Comparison of ENCODE assay signal across 21 cellular contexts in the genomic region with DNA sequence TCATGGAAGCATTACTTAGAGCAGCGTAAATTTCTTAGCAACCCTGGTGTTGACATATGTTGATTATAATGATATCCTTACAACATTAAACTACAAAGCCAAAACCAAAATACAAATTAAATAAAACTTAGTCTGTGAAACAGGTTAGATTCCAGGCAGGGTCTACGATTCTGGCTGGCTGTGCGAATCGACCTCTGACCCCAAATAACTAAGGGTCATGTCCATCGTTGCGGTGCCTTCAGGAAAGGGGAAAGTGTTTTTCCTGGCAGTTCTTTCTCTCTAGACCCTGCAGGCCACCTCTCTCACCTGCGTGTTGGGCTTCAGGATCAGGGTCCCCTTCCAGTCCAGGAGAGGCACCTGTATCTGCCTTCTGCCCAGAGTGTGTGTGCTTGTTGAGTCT.
"Had no signal": no experiment of that assay in that cellular context is flagged by ENCODE, and none has a peak within 500 bp of the region (broad histone marks: within the 10 kb centered on the region; RNA-seq: fewer than 3 reads in every experiment).

No MANE protein-coding gene starts in this region.

- H3K36me3 Mint-ChIP-seq: activated naive CD4-positive, alpha-beta T cell treated with anti-CD3 and anti-CD28 coated beads, Interleukin-2, amount 50 U/mL, for 72 hours had no signal

- H3K27ac Mint-ChIP-seq: activated CD4-positive, alpha-beta T cell treated with anti-CD3 and anti-CD28 coated beads for 36 hours; activated T-helper 1 cell treated with anti-CD3 and anti-CD28 coated beads, Interleukin-12 subunit alpha, Interleukin-12 subunit beta, Interleukin-2, Interleukin-4 antibody, amounts not matched to agents 30 ng/mL and 10 ng/mL and 1 ng/mL, durations not matched to agents 14 hours and 24 hours and 36 hours; nephron progenitor cell had no signal

- H3K4me1 ChIP-seq: SJSA1 had no signal

- H3K36me3 ChIP-seq: adrenal gland, gastrocnemius medialis, heart left ventricle, SJSA1, upper lobe of right lung had no signal

- H3K9me3 ChIP-seq: adrenal gland, gastrocnemius medialis, heart left ventricle, lower lobe of right lung, SJSA1, testis, upper lobe of right lung had no signal

- H3K9me3 Mint-ChIP-seq: activated naive CD4-positive, alpha-beta T cell treated with anti-CD3 and anti-CD28 coated beads, Interleukin-2, amount 50 U/mL, for 72 hours; activated T-helper 1 cell treated with anti-CD3 and anti-CD28 coated beads, Interleukin-12 subunit alpha, Interleukin-12 subunit beta, Interleukin-2, Interleukin-4 antibody, amounts not matched to agents 30 ng/mL and 10 ng/mL and 1 ng/mL, durations not matched to agents 14 hours and 24 hours and 36 hours had no signal

- DNase-seq: activated CD4-positive, alpha-beta T cell treated with anti-CD3 and anti-CD28 coated beads for 36 hours; activated CD4-positive, alpha-beta T cell treated with anti-CD3 and anti-CD28 coated beads, Interleukin-2, amount 50 U/mL, for 48 hours; activated gamma-delta T cell treated with Interleukin-2 at 50 U/mL for 16 hours; activated T-cell treated with anti-CD3 and anti-CD28 coated beads for 4 hours; adrenal gland; gastrocnemius medialis; lower lobe of right lung; nephron progenitor cell; occipital lobe; retina; stimulated activated CD4-positive, alpha-beta T cell treated with anti-CD3 and anti-CD28 coated beads, Interleukin-12 subunit alpha, Interleukin-12 subunit beta, amount 100 ng/mL, for 4 hours; stimulated activated CD4-positive, alpha-beta T cell treated with anti-CD3 and anti-CD28 coated beads, Interleukin-2, amount 100 ng/mL, for 24 hours; stimulated activated naive CD4-positive, alpha-beta T cell treated with Interleukin-2 at 50 U/mL for 16 hours; SW 1271; testis had no signal

- FAIRE-seq: colon had no signal

- H3K27me3 Mint-ChIP-seq: activated CD4-positive, alpha-beta T cell treated with anti-CD3 and anti-CD28 coated beads for 36 hours had no signal

- ATAC-seq: activated CD4-positive, alpha-beta T cell treated with anti-CD3 and anti-CD28 coated beads for 36 hours; activated naive CD4-positive, alpha-beta T cell treated with anti-CD3 and anti-CD28 coated beads, Interleukin-2, amount 50 U/mL, for 72 hours; gastrocnemius medialis; heart left ventricle; lower lobe of right lung; upper lobe of right lung had no signal

- H3K4me3 ChIP-seq: adrenal gland, gastrocnemius medialis, heart left ventricle, lower lobe of right lung, SJSA1, upper lobe of right lung had no signal

- H3K4me3 Mint-ChIP-seq: activated CD4-positive, alpha-beta T cell treated with anti-CD3 and anti-CD28 coated beads for 36 hours; activated T-helper 1 cell treated with anti-CD3 and anti-CD28 coated beads, Interleukin-12 subunit alpha, Interleukin-12 subunit beta, Interleukin-2, Interleukin-4 antibody, amounts not matched to agents 30 ng/mL and 10 ng/mL and 1 ng/mL, durations not matched to agents 14 hours and 24 hours and 36 hours; nephron progenitor cell had no signal

- H3K27ac ChIP-seq: adrenal gland, lower lobe of right lung, SJSA1, testis, upper lobe of right lung had no signal

- H3K27me3 ChIP-seq: adrenal gland, gastrocnemius medialis, heart left ventricle, SJSA1, testis, upper lobe of right lung had no signal
